26 cellular contexts compared by ENCODE assay signal in genomic region chr15:77859491-77860060, GRCh38.
A peak's percentile ranks its signal among the peaks of the same experiment; 100 is the strongest.
DNase-seq lines count a peak whose midpoint lies in the region; ATAC-seq, FAIRE-seq and TF ChIP-seq lines count a peak whose summit lies in the region.
"Had no signal": no experiment of that assay in that cellular context is flagged by ENCODE, and none has a peak within 500 bp of the region (broad histone marks: within the 10 kb centered on the region; RNA-seq: fewer than 3 reads in every experiment).

No MANE protein-coding gene starts in this region.

- RAD21 ChIA-PET in GM12878 (lab: Charles Lee; ENCODE audit: unreplicated experiment), result no interaction called here

- H3K4me2 ChIP-seq in GM12878 (ENCODE audit: control insufficient read depth, insufficient read depth), result no peak overlapping the region

- TF ChIP-seq POLR2A in GM12878 (IDR thresholded peaks at IDR 0.05; ENCODE audit: low read depth, low read length) (no peak), right lobe of liver (IDR thresholded peaks at IDR 0.05) (no peak), suprapubic skin (IDR thresholded peaks at IDR 0.05) (no peak)

- TF ChIP-seq CTCF in GM12878 (IDR thresholded peaks at IDR 0.05 in 2 of 3, conservative IDR thresholded peaks at IDR 0.05 in 1 of 3; ENCODE audit: control insufficient read depth in 2 of 3, extremely low read depth in 1 of 3, insufficient read depth in 1 of 3, low read depth in 3 of 3, low read length in 3 of 3) (no peak), right lobe of liver (IDR thresholded peaks at IDR 0.05) (no peak), suprapubic skin (IDR thresholded peaks at IDR 0.05) (no peak), progenitor cell of endocrine pancreas (IDR thresholded peaks at IDR 0.05; ENCODE audit: unreplicated experiment) (no peak)

- H3K4me1 ChIP-seq in GM12878 (ENCODE audit: control insufficient read depth, insufficient read depth, low read length), result no peaks in the 10 kb centered on the region
- no peaks in the 10 kb centered on the region for H3K4me1 ChIP-seq in right lobe of liver
- H3K4me1 ChIP-seq in suprapubic skin, result no peaks in the 10 kb centered on the region
- H3K4me1 ChIP-seq: ascending aorta, BE2C, left lung had no signal

- H2AFZ ChIP-seq in GM12878 (ENCODE audit: control insufficient read depth, low read depth, low read length), result no peak overlapping the region

- intact Hi-C loops in GM12878 (cut with micrococcal nuclease; ENCODE audit: unreplicated experiment) (no loop called here), right lobe of liver (cut with DNase I) (no loop called here)
- intact Hi-C loops in activated T-helper 1 cell treated with anti-CD3 and anti-CD28 coated beads, Interleukin-12 subunit alpha, Interleukin-12 subunit beta, Interleukin-2, Interleukin-4 antibody, amounts not matched to agents 30 ng/mL and 10 ng/mL and 1 ng/mL, durations not matched to agents 14 hours and 24 hours and 36 hours (cut with micrococcal nuclease), result no loop called here

- no TSS peak for BruUV-seq in GM12878 (replicated peaks; lab: Mats Ljungman, UMichigan)

- ATAC-seq in activated CD8-positive, alpha-beta memory T cell treated with anti-CD3 and anti-CD28 coated beads, Interleukin-2, amount 10 ng/mL, durations not matched to agents 7 days and 5 days, result peak; percentile 23
- ATAC-seq in GM12878 (0 out of 3 replicates have a peak, but pooled peaks have one; percentile 17), right lobe of liver (no peak)
- ATAC-seq: activated naive CD4-positive, alpha-beta T cell treated with anti-CD3 and anti-CD28 coated beads, Interleukin-2, amount 50 U/mL, for 72 hours; activated T-cell treated with anti-CD3 and anti-CD28 coated beads, Interleukin-2, amount 50 U/mL, for 72 hours; left lung had no signal

- H3K4me3 ChIP-seq in GM12878 (no peak overlapping the region), right lobe of liver (no peak overlapping the region), suprapubic skin (no peak overlapping the region)
- H3K4me3 ChIP-seq: ascending aorta, left lung had no signal

- H3K9ac ChIP-seq in GM12878 (ENCODE audit: control insufficient read depth, insufficient read depth, low read length), result no peak overlapping the region

- H3K36me3 Mint-ChIP-seq in activated CD8-positive, alpha-beta memory T cell treated with anti-CD3 and anti-CD28 coated beads, Interleukin-2, amount 10 ng/mL, durations not matched to agents 7 days and 5 days, result no peaks in the 10 kb centered on the region
- no peaks in the 10 kb centered on the region for H3K36me3 Mint-ChIP-seq in activated T-helper 1 cell treated with anti-CD3 and anti-CD28 coated beads, Interleukin-12 subunit alpha, Interleukin-12 subunit beta, Interleukin-2, Interleukin-4 antibody, amounts not matched to agents 30 ng/mL and 10 ng/mL and 1 ng/mL, durations not matched to agents 14 hours and 24 hours and 36 hours (ENCODE audit: low read depth)
- no peaks in the 10 kb centered on the region for H3K36me3 Mint-ChIP-seq in progenitor cell of endocrine pancreas (ENCODE audit: insufficient read depth)
- H3K36me3 Mint-ChIP-seq: activated naive CD4-positive, alpha-beta T cell treated with anti-CD3 and anti-CD28 coated beads, Interleukin-2, amount 50 U/mL, for 72 hours had no signal

- H3K9me3 ChIP-seq in GM12878 (replicated peaks; ENCODE audit: control insufficient read depth, insufficient read depth, low read length), result no peaks in the 10 kb centered on the region
- no peaks in the 10 kb centered on the region for H3K9me3 ChIP-seq in right lobe of liver
- no peaks in the 10 kb centered on the region for H3K9me3 ChIP-seq in suprapubic skin
- H3K9me3 ChIP-seq: ascending aorta, BE2C, left lung had no signal

- H3K27ac ChIP-seq in GM12878 (ENCODE audit: control insufficient read depth, insufficient read depth) (no peak overlapping the region), right lobe of liver (no peak overlapping the region), suprapubic skin (no peak overlapping the region)
- H3K27ac ChIP-seq: ascending aorta, left lung had no signal

- TF ChIP-seq EP300 in GM12878 (IDR thresholded peaks at IDR 0.05; ENCODE audit: borderline replicate concordance in 1 of 2, control insufficient read depth in 1 of 2, low read depth in 2 of 2, low read length in 2 of 2), result no peak
- TF ChIP-seq EP300 in suprapubic skin (IDR thresholded peaks at IDR 0.05), result no peak

- CTCF ChIA-PET in activated CD8-positive, alpha-beta memory T cell treated with anti-CD3 and anti-CD28 coated beads, Interleukin-2, amount 10 ng/mL, durations not matched to agents 7 days and 5 days (lab: Charles Lee), result no interaction called here
- CTCF ChIA-PET in GM12878 (lab: Yijun Ruan, JAX), result no interaction called here

- no peak for TF ChIP-seq RAD21 in GM12878 (IDR thresholded peaks at IDR 0.05; ENCODE audit: insufficient read depth, low read depth, low read length)

- H3K4me1 Mint-ChIP-seq in activated CD8-positive, alpha-beta memory T cell treated with anti-CD3 and anti-CD28 coated beads, Interleukin-2, amount 10 ng/mL, durations not matched to agents 7 days and 5 days, result no peaks in the 10 kb centered on the region
- H3K4me1 Mint-ChIP-seq in activated T-helper 1 cell treated with anti-CD3 and anti-CD28 coated beads, Interleukin-12 subunit alpha, Interleukin-12 subunit beta, Interleukin-2, Interleukin-4 antibody, amounts not matched to agents 30 ng/mL and 10 ng/mL and 1 ng/mL, durations not matched to agents 14 hours and 24 hours and 36 hours (ENCODE audit: low read depth), result no peaks in the 10 kb centered on the region
- peaks cover 3% of the 10 kb centered on the region for H3K4me1 Mint-ChIP-seq in progenitor cell of endocrine pancreas (ENCODE audit: low read depth)

- H3K79me2 ChIP-seq in GM12878 (ENCODE audit: control insufficient read depth, insufficient read depth, low read length), result no peaks in the 10 kb centered on the region

- SMC1A ChIA-PET in GM12878 (lab: Charles Lee; ENCODE audit: uncharacterized antibody, unreplicated experiment), result interaction anchor here (0.9 kb wide), 1 partner anchor 12 kb away, joined by 4 read pairs; no protein-coding TSS in a partner anchor

- POLR2A ChIA-PET in GM12878 (lab: Charles Lee), result no interaction called here

- H3K36me3 ChIP-seq in GM12878 (ENCODE audit: control insufficient read depth in 2 of 2, insufficient read depth in 2 of 2, low read length in 1 of 2), result no peaks in the 10 kb centered on the region
- H3K36me3 ChIP-seq in right lobe of liver, result no peaks in the 10 kb centered on the region
- H3K36me3 ChIP-seq in suprapubic skin, result no peaks in the 10 kb centered on the region
- H3K36me3 ChIP-seq: ascending aorta, BE2C, left lung had no signal

- 8% methylated on average over 2 of the region's 2 CpGs for WGBS in GM12878 (ENCODE audit: insufficient coverage, insufficient replicate concordance, low lambda C conversion rate, missing lambda C conversion rate)
- 67% methylated on average over 1 of the region's 2 CpGs for WGBS in right lobe of liver (ENCODE audit: insufficient coverage, low coverage, low lambda C conversion rate, missing lambda C conversion rate)
- WGBS in suprapubic skin, result 78% methylated on average over 2 of the region's 2 CpGs

- peaks cover 5% of the 10 kb centered on the region for H3K27me3 Mint-ChIP-seq in activated CD8-positive, alpha-beta memory T cell treated with anti-CD3 and anti-CD28 coated beads, Interleukin-2, amount 10 ng/mL, durations not matched to agents 7 days and 5 days
- H3K27me3 Mint-ChIP-seq in activated T-helper 1 cell treated with anti-CD3 and anti-CD28 coated beads, Interleukin-12 subunit alpha, Interleukin-12 subunit beta, Interleukin-2, Interleukin-4 antibody, amounts not matched to agents 30 ng/mL and 10 ng/mL and 1 ng/mL, durations not matched to agents 14 hours and 24 hours and 36 hours (ENCODE audit: insufficient read depth), result peaks cover 6% of the 10 kb centered on the region
- peaks cover 22% of the 10 kb centered on the region for H3K27me3 Mint-ChIP-seq in progenitor cell of endocrine pancreas

- H3K27ac Mint-ChIP-seq in activated CD8-positive, alpha-beta memory T cell treated with anti-CD3 and anti-CD28 coated beads, Interleukin-2, amount 10 ng/mL, durations not matched to agents 7 days and 5 days, result no peak overlapping the region
- H3K27ac Mint-ChIP-seq in activated T-helper 1 cell treated with anti-CD3 and anti-CD28 coated beads, Interleukin-12 subunit alpha, Interleukin-12 subunit beta, Interleukin-2, Interleukin-4 antibody, amounts not matched to agents 30 ng/mL and 10 ng/mL and 1 ng/mL, durations not matched to agents 14 hours and 24 hours and 36 hours, result no peak overlapping the region
- H3K27ac Mint-ChIP-seq in progenitor cell of endocrine pancreas, result no peak overlapping the region
- H3K27ac Mint-ChIP-seq: activated T-cell treated with anti-CD3 and anti-CD28 coated beads, Interleukin-2, amount 50 U/mL, for 72 hours had no signal

- H3K4me3 Mint-ChIP-seq in activated CD8-positive, alpha-beta memory T cell treated with anti-CD3 and anti-CD28 coated beads, Interleukin-2, amount 10 ng/mL, durations not matched to agents 7 days and 5 days, result no peak overlapping the region
- no peak overlapping the region for H3K4me3 Mint-ChIP-seq in activated T-helper 1 cell treated with anti-CD3 and anti-CD28 coated beads, Interleukin-12 subunit alpha, Interleukin-12 subunit beta, Interleukin-2, Interleukin-4 antibody, amounts not matched to agents 30 ng/mL and 10 ng/mL and 1 ng/mL, durations not matched to agents 14 hours and 24 hours and 36 hours
- H3K4me3 Mint-ChIP-seq in progenitor cell of endocrine pancreas (ENCODE audit: low read depth), result no peak overlapping the region
- H3K4me3 Mint-ChIP-seq: activated T-cell treated with anti-CD3 and anti-CD28 coated beads, Interleukin-2, amount 50 U/mL, for 72 hours; neural crest cell had no signal

- H3K27me3 ChIP-seq in GM12878 (replicated peaks in 1 of 2; ENCODE audit: control insufficient read depth in 2 of 2, insufficient read depth in 2 of 2, low read length in 1 of 2) (peaks cover 0 to 2% of the 10 kb centered on the region in 2 experiments; a peak in 3 of 4 replicates), right lobe of liver (no peaks in the 10 kb centered on the region), suprapubic skin (peaks cover 5% of the 10 kb centered on the region)
- H3K27me3 ChIP-seq: ascending aorta, BE2C had no signal

- no peak for DNase-seq in activated CD8-positive, alpha-beta memory T cell treated with anti-CD3 and anti-CD28 coated beads, Interleukin-2, amount 10 ng/mL, durations not matched to agents 7 days and 5 days
- no peak for DNase-seq in activated CD8-positive, alpha-beta memory T cell treated with anti-CD3 and anti-CD28 coated beads for 24 hours
- no peak for DNase-seq in GM12878 (ENCODE audit: low read depth, low spot score)
- DNase-seq in right lobe of liver, result peak in 2 of 3 donors; percentile 35 to 43
- DNase-seq in suprapubic skin (ENCODE audit: low spot score in 2 of 2), result peak; percentile 36 to 52
- DNase-seq in activated T-helper 1 cell treated with anti-CD3 and anti-CD28 coated beads, Interleukin-12 subunit alpha, Interleukin-12 subunit beta, Interleukin-2, Interleukin-4 antibody, amounts not matched to agents 30 ng/mL and 10 ng/mL and 1 ng/mL, durations not matched to agents 14 hours and 24 hours and 36 hours (ENCODE audit: low spot score), result no peak
- no peak for DNase-seq in progenitor cell of endocrine pancreas (ENCODE audit: low spot score, unreplicated experiment)
- no peak for DNase-seq in NOMO-1 (lab: John Stamatoyannopoulos, UW; ENCODE audit: unreplicated experiment in 2 of 2)
- DNase-seq: activated CD4-positive, CD25-positive, alpha-beta regulatory T cell; activated T-cell treated with anti-CD3 and anti-CD28 coated beads, Interleukin-2, amount 50 U/mL, for 72 hours; BE2C; Calu3; HCEC 1CT; midbrain; NCI-H187; NCI-H446 treated with DMSO at 0.1 percent for 48 hours; NK-92 treated with Interleukin-12 subunit alpha and Interleukin-12 subunit beta, amount 100 ng/mL, for 24 hours; stimulated activated CD4-positive, alpha-beta T cell treated with anti-CD3 and anti-CD28 coated beads, Interleukin-12 subunit alpha, Interleukin-12 subunit beta, amount 100 ng/mL, for 4 hours; substantia nigra; T1000 had no signal

- in situ Hi-C loops in GM12878 (cut with MboI), result no loop called here

- FAIRE-seq in GM12878 (lab: Jason Lieb, UNC), result peak; percentile 38
- FAIRE-seq: A204.1, endometrium had no signal

- no peaks in the 10 kb centered on the region for H4K20me1 ChIP-seq in GM12878 (ENCODE audit: control insufficient read depth, insufficient read depth)

- no peaks in the 10 kb centered on the region for H3K9me3 Mint-ChIP-seq in activated CD8-positive, alpha-beta memory T cell treated with anti-CD3 and anti-CD28 coated beads, Interleukin-2, amount 10 ng/mL, durations not matched to agents 7 days and 5 days (ENCODE audit: low read depth)
- no peaks in the 10 kb centered on the region for H3K9me3 Mint-ChIP-seq in activated T-helper 1 cell treated with anti-CD3 and anti-CD28 coated beads, Interleukin-12 subunit alpha, Interleukin-12 subunit beta, Interleukin-2, Interleukin-4 antibody, amounts not matched to agents 30 ng/mL and 10 ng/mL and 1 ng/mL, durations not matched to agents 14 hours and 24 hours and 36 hours
- H3K9me3 Mint-ChIP-seq in progenitor cell of endocrine pancreas (ENCODE audit: low read depth), result no peaks in the 10 kb centered on the region
- H3K9me3 Mint-ChIP-seq: activated naive CD4-positive, alpha-beta T cell treated with anti-CD3 and anti-CD28 coated beads, Interleukin-2, amount 50 U/mL, for 72 hours; activated T-cell treated with anti-CD3 and anti-CD28 coated beads, Interleukin-2, amount 50 U/mL, for 72 hours; neural crest cell had no signal

Comparison
In these comparisons a context has a peak if more than half of its experiments do, and no peak if none do; other contexts are left out.
1. ATAC-seq: peak in activated CD8-positive, alpha-beta memory T cell treated with anti-CD3 and anti-CD28 coated beads, Interleukin-2, amount 10 ng/mL, durations not matched to agents 7 days and 5 days (single experiment) and GM12878 (single experiment); none in right lobe of liver (0 of 4).
2. DNase-seq: peak in right lobe of liver (2 of 3) and suprapubic skin (2 of 2); none in activated CD8-positive, alpha-beta memory T cell treated with anti-CD3 and anti-CD28 coated beads, Interleukin-2, amount 10 ng/mL, durations not matched to agents 7 days and 5 days (single experiment), activated CD8-positive, alpha-beta memory T cell treated with anti-CD3 and anti-CD28 coated beads for 24 hours (single experiment), GM12878 (single experiment), activated T-helper 1 cell treated with anti-CD3 and anti-CD28 coated beads, Interleukin-12 subunit alpha, Interleukin-12 subunit beta, Interleukin-2, Interleukin-4 antibody, amounts not matched to agents 30 ng/mL and 10 ng/mL and 1 ng/mL, durations not matched to agents 14 hours and 24 hours and 36 hours (single experiment), progenitor cell of endocrine pancreas (single experiment) and NOMO-1 (0 of 2).